Comparison of ENCODE assay signal across 11 cellular contexts in the genomic region with DNA sequence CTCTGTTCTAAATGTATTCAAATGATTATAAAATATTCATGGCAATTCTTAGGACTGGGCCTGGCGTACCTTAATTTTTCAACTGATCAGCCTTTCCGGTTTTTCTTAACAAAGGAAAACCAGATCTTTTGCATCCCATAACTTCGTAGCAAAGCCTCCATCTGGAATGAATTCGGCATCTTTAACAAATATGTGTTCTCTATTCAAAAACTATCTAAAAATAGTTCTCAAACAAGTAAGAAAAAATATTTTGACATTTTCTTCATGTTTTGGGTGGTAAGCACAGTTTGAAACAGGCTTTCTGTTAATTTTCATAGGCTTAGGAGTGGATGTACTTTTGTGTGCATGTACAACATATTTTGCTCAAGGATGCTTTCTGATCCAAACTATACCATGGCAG. TPM values are rescaled to one million over a fixed set of nuclear protein-coding genes. Genes with fewer than 3 reads are reported as not detected.
DNase-seq lines count a peak whose midpoint lies in the region; ATAC-seq and TF ChIP-seq lines count a peak whose summit lies in the region.
"Had no signal": no experiment of that assay in that cellular context is flagged by ENCODE, and none has a peak within 500 bp of the region (broad histone marks: within the 10 kb centered on the region; RNA-seq: fewer than 3 reads in every experiment).

No MANE protein-coding gene starts in this region.

- no peaks in the 10 kb centered on the region for H3K27me3 ChIP-seq in A673 (replicated peaks; ENCODE audit: insufficient read depth, low read depth, low read length, poor library complexity)
- no peaks in the 10 kb centered on the region for H3K27me3 ChIP-seq in SK-N-SH (ENCODE audit: insufficient read depth)
- H3K27me3 ChIP-seq in parathyroid adenoma (ENCODE audit: control insufficient read depth, insufficient read depth, low read length): no peaks in the 10 kb centered on the region

- H4K20me1 ChIP-seq in SK-N-SH (ENCODE audit: insufficient read depth): no peaks in the 10 kb centered on the region

- TF ChIP-seq EP300 in SK-N-SH (IDR thresholded peaks at IDR 0.05; ENCODE audit: borderline replicate concordance in 1 of 2, low read depth in 1 of 2, low read length in 1 of 2): no peak

- H2AFZ ChIP-seq in SK-N-SH (ENCODE audit: low read depth): no peak overlapping the region
- H2AFZ ChIP-seq in parathyroid adenoma: no peak overlapping the region

- H3K36me3 ChIP-seq in A673 (ENCODE audit: insufficient read depth, low read length, poor library complexity, severe bottlenecking): no peaks in the 10 kb centered on the region
- no peaks in the 10 kb centered on the region for H3K36me3 ChIP-seq in SK-N-SH (replicated peaks in 1 of 2; ENCODE audit: control insufficient read depth in 1 of 2, insufficient read depth in 2 of 2, low read length in 1 of 2)
- H3K36me3 ChIP-seq in parathyroid adenoma (ENCODE audit: control insufficient read depth, insufficient read depth, low read length): no peaks in the 10 kb centered on the region

- H3K4me1 ChIP-seq in A673 (ENCODE audit: insufficient read depth, low read length, poor library complexity, severe bottlenecking): peaks cover 64% of the 10 kb centered on the region
- H3K4me1 ChIP-seq in SK-N-SH (ENCODE audit: control insufficient read depth in 1 of 2, insufficient read depth in 2 of 2, low read depth in 1 of 2, low read length in 1 of 2): peaks cover 58 to 85% of the 10 kb centered on the region in 2 experiments
- peaks cover 3% of the 10 kb centered on the region for H3K4me1 ChIP-seq in parathyroid adenoma

- WGBS in SK-N-SH (ENCODE audit: low lambda C conversion rate): 5% methylated on average over 4 of the region's 4 CpGs

- TF ChIP-seq RAD21 in SK-N-SH (IDR thresholded peaks at IDR 0.05; ENCODE audit: low read length): no peak

- intact Hi-C loops in A673 (cut with micrococcal nuclease; ENCODE audit: unreplicated experiment): loop anchor here (2.0 to 5.0 kb wide), 2 partner anchors 54 to 429 kb away; a partner anchor contains a TSS

- POLR2A ChIA-PET in A673 (lab: Charles Lee; ENCODE audit: low non-redundant PET): no interaction called here
- POLR2A ChIA-PET in SK-N-SH (lab: Yijun Ruan, JAX): interaction anchor here (1.0 to 2.2 kb wide), 5 partner anchors 55 to 307 kb away, joined by 3 to 15 read pairs (median 3); a partner anchor contains a TSS
- POLR2A ChIA-PET in GM10248 (lab: Yijun Ruan, JAX): no interaction called here

- TSS peak; percentile 63 for BruUV-seq in A673 (replicated peaks; lab: Mats Ljungman, UMichigan)

- H3K27ac ChIP-seq in A673 (ENCODE audit: low read depth, low read length, poor library complexity, severe bottlenecking) (peak overlapping the region; percentile 72), SK-N-SH (ENCODE audit: low read depth in 2 of 2, low read length in 1 of 2) (peak overlapping the region; percentile 96 to 100), parathyroid adenoma (peak overlapping the region; percentile 30)

- H3K9me3 ChIP-seq in A673 (ENCODE audit: low read depth, low read length, poor library complexity, severe bottlenecking) (no peaks in the 10 kb centered on the region), SK-N-SH (no peaks in the 10 kb centered on the region), parathyroid adenoma (ENCODE audit: control insufficient read depth, low read length) (no peaks in the 10 kb centered on the region)

- TF ChIP-seq CTCF in A673 (conservative IDR thresholded peaks at IDR 0.05; ENCODE audit: low read depth, low read length): no peak
- TF ChIP-seq CTCF in SK-N-SH (IDR thresholded peaks at IDR 0.05): no peak
- TF ChIP-seq CTCF in parathyroid adenoma (IDR thresholded peaks at IDR 0.05): no peak
- no peak for TF ChIP-seq CTCF in GM10248 (IDR thresholded peaks at IDR 0.05; ENCODE audit: control extremely low read depth, extremely low read depth, low read depth, missing control alignments)

- H3K4me3 ChIP-seq in A673 (ENCODE audit: low read depth, low read length, poor library complexity, severe bottlenecking) (peak overlapping the region; percentile 30), SK-N-SH (ENCODE audit: low read depth in 2 of 2, low read length in 1 of 2) (peak overlapping the region; percentile 34 to 54), parathyroid adenoma (ENCODE audit: low read depth, low read length) (peak overlapping the region; percentile 30)

- H3K9ac ChIP-seq in SK-N-SH: peak overlapping the region; percentile 82
- no peak overlapping the region for H3K9ac ChIP-seq in parathyroid adenoma

- DNase-seq in A673 (ENCODE audit: low spot score) (no peak), SK-N-SH (no peak), fibroblast of gingiva (ENCODE audit: low read depth) (peak; percentile 49), GM10248 (ENCODE audit: extremely low spot score) (no peak), HuH-7.5 (ENCODE audit: low spot score) (no peak), T-helper 9 cell (no peak)
- DNase-seq: activated T-cell treated with anti-CD3 and anti-CD28 coated beads, Interleukin-2, amount 50 U/mL, for 72 hours; CD4-positive, CD25-positive, alpha-beta regulatory T cell; T-helper 17 cell had no signal

- peaks cover 55% of the 10 kb centered on the region for H3F3A ChIP-seq in SK-N-SH (replicated peaks; ENCODE audit: insufficient read depth)

- no peaks in the 10 kb centered on the region for H3K9me2 ChIP-seq in SK-N-SH

- H3K4me2 ChIP-seq in SK-N-SH (peak overlapping the region; percentile 72), parathyroid adenoma (ENCODE audit: low read length) (peak overlapping the region; percentile 24)

- ATAC-seq in esophagus mucosa: no peak
- ATAC-seq: activated T-cell treated with anti-CD3 and anti-CD28 coated beads, Interleukin-2, amount 50 U/mL, for 72 hours; T-helper 17 cell had no signal

- H3K79me2 ChIP-seq in SK-N-SH (ENCODE audit: insufficient read depth): peaks cover 93% of the 10 kb centered on the region
- H3K79me2 ChIP-seq in parathyroid adenoma: no peaks in the 10 kb centered on the region

- CTCF ChIA-PET in A673 (lab: Charles Lee): interaction anchor here (1.3 kb wide), 1 partner anchor 420 kb away, joined by 4 read pairs; no protein-coding TSS in a partner anchor
- CTCF ChIA-PET in SK-N-SH (lab: Yijun Ruan, JAX): interaction anchor here (1.0 to 1.7 kb wide), 4 partner anchors 35 to 191 kb away, joined by 3 to 5 read pairs (median 4); no protein-coding TSS in a partner anchor
- CTCF ChIA-PET in GM10248 (lab: Yijun Ruan, JAX): interaction anchor here (1.3 kb wide), 1 partner anchor 9 kb away, joined by 4 read pairs; no protein-coding TSS in a partner anchor

TF ChIP-seq in SK-N-SH, 30 proteins besides CTCF, POLR2A, EP300 and RAD21:
- TF ChIP-seq, protein P1, sequence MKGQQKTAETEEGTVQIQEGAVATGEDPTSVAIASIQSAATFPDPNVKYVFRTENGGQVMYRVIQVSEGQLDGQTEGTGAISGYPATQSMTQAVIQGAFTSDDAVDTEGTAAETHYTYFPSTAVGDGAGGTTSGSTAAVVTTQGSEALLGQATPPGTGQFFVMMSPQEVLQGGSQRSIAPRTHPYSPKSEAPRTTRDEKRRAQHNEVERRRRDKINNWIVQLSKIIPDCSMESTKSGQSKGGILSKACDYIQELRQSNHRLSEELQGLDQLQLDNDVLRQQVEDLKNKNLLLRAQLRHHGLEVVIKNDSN (IDR thresholded peaks at IDR 0.05; ENCODE audit: borderline replicate concordance, low read depth): no peak
- TF ChIP-seq SIN3A (IDR thresholded peaks at IDR 0.05; ENCODE audit: borderline replicate concordance, low read depth, low read length) (no peak), MXI1 (IDR thresholded peaks at IDR 0.05; ENCODE audit: low read depth, low read length) (no peak), GABPA (IDR thresholded peaks at IDR 0.05; ENCODE audit: low read depth) (no peak)

RNA-seq across cellular contexts. Expression of a gene that starts 55.0 kb away (rescaled TPM):
- total RNA-seq in A673 (2021) (5.9 and 7.9 TPM in 2 replicates), esophagus mucosa (3.4 TPM)
- 8.2 and 9.9 TPM in 2 replicates for polyA plus RNA-seq in SK-N-SH (2012; rRNA removed)
- polyA plus RNA-seq in SK-N-SH (2012; cell fraction: cytosol; rRNA removed): 6.5 and 8.0 TPM in 2 replicates
- polyA plus RNA-seq in SK-N-SH (2012; cell fraction: nucleus; rRNA removed): 15.1 and 25.1 TPM in 2 replicates

Comparison
In these comparisons a context has a peak if more than half of its experiments do, and no peak if none do; other contexts are left out.
1. H3K27ac ChIP-seq: peak in every context shown above with its lines; median percentile 98 in SK-N-SH; 72 in A673; 30 in parathyroid adenoma.